Comparison of ENCODE assay signal across 15 cellular contexts in the genomic region with DNA sequence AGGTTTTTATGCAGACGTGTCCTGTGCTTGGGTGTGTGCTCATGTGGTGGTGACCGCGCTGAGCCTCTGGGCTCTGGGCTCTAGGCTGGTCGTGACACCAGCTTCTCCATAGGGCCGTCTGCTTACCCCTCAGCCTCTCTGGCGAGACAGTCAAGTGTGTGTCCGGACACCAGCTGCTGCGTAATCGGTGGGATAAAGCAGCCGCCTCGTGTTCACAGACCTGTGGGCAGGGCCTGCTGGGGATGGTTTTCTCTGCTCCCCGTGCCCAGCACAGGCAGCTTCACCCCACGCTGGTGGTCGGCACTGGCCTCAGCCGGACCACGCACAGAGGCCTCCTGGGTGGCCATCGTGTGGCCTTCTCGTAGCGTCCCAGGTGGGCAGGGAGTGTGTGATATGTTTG. TPM values are rescaled to one million over a fixed set of nuclear protein-coding genes. Genes with fewer than 3 reads are reported as not detected.
A peak's percentile ranks its signal among the peaks of the same experiment; 100 is the strongest.
DNase-seq lines count a peak whose midpoint lies in the region; ATAC-seq and TF ChIP-seq lines count a peak whose summit lies in the region.
"Had no signal": no experiment of that assay in that cellular context is flagged by ENCODE, and none has a peak within 500 bp of the region (broad histone marks: within the 10 kb centered on the region; RNA-seq: fewer than 3 reads in every experiment).

No MANE protein-coding gene starts in this region.

- peak overlapping the region; percentile 24 for H2BK5ac ChIP-seq in neuronal stem cell (ENCODE audit: low read length)

- H3K27me3 Mint-ChIP-seq in CD8-positive, alpha-beta memory T cell: peaks cover 0 to 1% of the 10 kb centered on the region in 2 donors
- H3K27me3 Mint-ChIP-seq in activated naive CD8-positive, alpha-beta T cell treated with anti-CD3 and anti-CD28 coated beads for 36 hours: no peaks in the 10 kb centered on the region

- peaks cover 1% of the 10 kb centered on the region for H3K79me1 ChIP-seq in neuronal stem cell (ENCODE audit: low read depth, low read length)

- no CpG with 5 or more reads among the region's 19 CpGs for WGBS in neuronal stem cell (ENCODE audit: extremely low coverage in 2 of 2, insufficient read length in 2 of 2, insufficient replicate concordance in 1 of 2), 2 donors

- H3K23ac ChIP-seq in neuronal stem cell (ENCODE audit: low read depth, low read length, poor library complexity): peak overlapping the region; percentile 73

- H4K8ac ChIP-seq in neuronal stem cell (ENCODE audit: low read depth, low read length): no peak overlapping the region

- peak overlapping the region; percentile 38 for H3K14ac ChIP-seq in neuronal stem cell (ENCODE audit: low read length)

- H3K36me3 ChIP-seq in CD8-positive, alpha-beta memory T cell (ENCODE audit: insufficient read depth, low read length): peaks cover 4% of the 10 kb centered on the region
- H3K36me3 ChIP-seq in KOPT-K1 (ENCODE audit: insufficient read depth, low read length): peaks cover 53% of the 10 kb centered on the region; the same call in 1 of the 2 replicates
- H3K36me3 ChIP-seq in neuronal stem cell (replicated peaks in 1 of 2; ENCODE audit: control insufficient read depth in 2 of 2, insufficient read depth in 2 of 2, low read length in 2 of 2): peaks cover 36 to 78% of the 10 kb centered on the region in 2 donors
- H3K36me3 ChIP-seq in OCI-LY7 (ENCODE audit: insufficient read depth, low read length): peaks cover 51% of the 10 kb centered on the region

- H3K9ac ChIP-seq in neuronal stem cell (ENCODE audit: low read depth, low read length, poor library complexity): no peak overlapping the region

- no peak overlapping the region for H2BK120ac ChIP-seq in neuronal stem cell (ENCODE audit: low read depth, low read length)

- POLR2A ChIA-PET in CD8-positive, alpha-beta memory T cell (lab: Charles Lee): interaction anchor here (1.0 to 2.7 kb wide), 4 partner anchors 32 to 126 kb away, joined by 4 to 12 read pairs (median 6); a partner anchor contains a TSS
- POLR2A ChIA-PET in OCI-LY7 (lab: Charles Lee): no interaction called here

- no peaks in the 10 kb centered on the region for H3K9me2 ChIP-seq in OCI-LY7 (ENCODE audit: insufficient read depth, low read length)

- peak overlapping the region; percentile 93 to 100 (median 99) for H3K27ac Mint-ChIP-seq in CD8-positive, alpha-beta memory T cell
- peak overlapping the region; percentile 98 for H3K27ac Mint-ChIP-seq in activated naive CD8-positive, alpha-beta T cell treated with anti-CD3 and anti-CD28 coated beads for 36 hours

- peak overlapping the region; percentile 52 for H2AK5ac ChIP-seq in neuronal stem cell (ENCODE audit: low read depth, low read length)

- H3K27ac ChIP-seq in CD8-positive, alpha-beta memory T cell (ENCODE audit: low read depth, low read length): peak overlapping the region; percentile 95
- peak overlapping the region; percentile 97 for H3K27ac ChIP-seq in KOPT-K1 (ENCODE audit: low read depth, low read length, poor library complexity, severe bottlenecking)
- H3K27ac ChIP-seq in neuronal stem cell (replicated peaks; ENCODE audit: low read length): no peak overlapping the region
- H3K27ac ChIP-seq in OCI-LY7 (ENCODE audit: low read depth, low read length, poor library complexity, severe bottlenecking): no peak overlapping the region
- H3K27ac ChIP-seq: brain microvascular endothelial cell, right lobe of liver had no signal

- no peak overlapping the region for H3K4me2 ChIP-seq in neuronal stem cell (ENCODE audit: insufficient read depth, low read length, poor library complexity, severe bottlenecking)
- no peak overlapping the region for H3K4me2 ChIP-seq in OCI-LY7 (ENCODE audit: low read length)

- no peaks in the 10 kb centered on the region for H3K79me2 ChIP-seq in OCI-LY7 (ENCODE audit: insufficient read depth, low read depth, low read length)

- peak overlapping the region; percentile 64 for H3K4me3 ChIP-seq in CD8-positive, alpha-beta memory T cell (ENCODE audit: low read length)
- H3K4me3 ChIP-seq in neuronal stem cell (ENCODE audit: low read length in 2 of 2) (no peak overlapping the region), OCI-LY7 (ENCODE audit: low read depth, low read length, poor library complexity, severe bottlenecking) (no peak overlapping the region)
- H3K4me3 ChIP-seq: right lobe of liver had no signal

- peaks cover 37% of the 10 kb centered on the region for H3K4me1 ChIP-seq in CD8-positive, alpha-beta memory T cell (ENCODE audit: insufficient read depth, low read length)
- H3K4me1 ChIP-seq in neuronal stem cell (ENCODE audit: control insufficient read depth in 2 of 2, insufficient read depth in 1 of 2, low read depth in 1 of 2, low read length in 2 of 2) (peaks cover 2 to 3% of the 10 kb centered on the region in 2 donors), OCI-LY7 (ENCODE audit: insufficient read depth, low read length, poor library complexity, severe bottlenecking) (peaks cover 5% of the 10 kb centered on the region)
- H3K4me1 ChIP-seq: right lobe of liver had no signal

- H4K91ac ChIP-seq in neuronal stem cell (ENCODE audit: low read depth, low read length, poor library complexity): no peak overlapping the region

- H3K36me3 Mint-ChIP-seq in CD8-positive, alpha-beta memory T cell: peaks cover 2 to 45% (median 4%) of the 10 kb centered on the region in 3 donors
- peaks cover 15% of the 10 kb centered on the region for H3K36me3 Mint-ChIP-seq in activated naive CD8-positive, alpha-beta T cell treated with anti-CD3 and anti-CD28 coated beads for 36 hours

- peak in 3 of 5 donors; percentile 13 to 59 (median 17) for DNase-seq in CD8-positive, alpha-beta memory T cell
- no peak for DNase-seq in activated naive CD8-positive, alpha-beta T cell treated with anti-CD3 and anti-CD28 coated beads for 36 hours
- no peak for DNase-seq in neuronal stem cell (ENCODE audit: low spot score)
- no peak for DNase-seq in stimulated activated CD4-positive, alpha-beta T cell treated with anti-CD3 and anti-CD28 coated beads, Interleukin-2, amount 100 ng/mL, for 24 hours
- no peak for DNase-seq in OCI-LY7 (ENCODE audit: low spot score)
- DNase-seq in nucleus accumbens (lab: John Stamatoyannopoulos, UW): no peak
- DNase-seq: brain microvascular endothelial cell, GDM1, kidney glomerular epithelial cell, NCI-H446 treated with DMSO at 0.1 percent for 48 hours, RPMI8226 had no signal

- no peaks in the 10 kb centered on the region for H3K9me3 ChIP-seq in CD8-positive, alpha-beta memory T cell (ENCODE audit: low read length)
- H3K9me3 ChIP-seq in KOPT-K1 (ENCODE audit: insufficient read depth, low read length, poor library complexity, severe bottlenecking) (no peaks in the 10 kb centered on the region), neuronal stem cell (replicated peaks in 1 of 2; ENCODE audit: control insufficient read depth in 2 of 2, insufficient read depth in 1 of 2, low read depth in 1 of 2, low read length in 2 of 2) (no peaks in the 10 kb centered on the region), OCI-LY7 (ENCODE audit: low read length) (no peaks in the 10 kb centered on the region)
- H3K9me3 ChIP-seq: right lobe of liver had no signal

- CTCF ChIA-PET in CD8-positive, alpha-beta memory T cell (lab: Charles Lee): interaction anchor here (0.7 to 2.9 kb wide), 4 partner anchors 9 to 199 kb away, joined by 3 to 10 read pairs (median 5); no protein-coding TSS in a partner anchor
- CTCF ChIA-PET in OCI-LY7 (lab: Charles Lee; ENCODE audit: unreplicated experiment): no interaction called here

- peak overlapping the region; percentile 19 for H3K18ac ChIP-seq in neuronal stem cell (ENCODE audit: low read length)

- no TSS peak for BruUV-seq in OCI-LY7 (replicated peaks; lab: Mats Ljungman, UMichigan)

- no peaks in the 10 kb centered on the region for H3K27me3 ChIP-seq in CD8-positive, alpha-beta memory T cell (ENCODE audit: insufficient read depth, low read length, poor library complexity, severe bottlenecking)
- H3K27me3 ChIP-seq in neuronal stem cell (ENCODE audit: control insufficient read depth in 3 of 3, insufficient read depth in 3 of 3, low read depth in 1 of 3, low read length in 3 of 3): no peaks in the 10 kb centered on the region
- H3K27me3 ChIP-seq: brain microvascular endothelial cell, right lobe of liver had no signal

- no peak overlapping the region for H3K4ac ChIP-seq in neuronal stem cell (ENCODE audit: low read length)

- ATAC-seq in HG03442 (IDR thresholded peaks at IDR 0.05; ENCODE audit: unreplicated experiment): no peak

- H3K4me1 Mint-ChIP-seq in CD8-positive, alpha-beta memory T cell: peaks cover 23 to 53% (median 30%) of the 10 kb centered on the region in 3 donors
- peaks cover 22% of the 10 kb centered on the region for H3K4me1 Mint-ChIP-seq in activated naive CD8-positive, alpha-beta T cell treated with anti-CD3 and anti-CD28 coated beads for 36 hours

- peak overlapping the region; percentile 65 to 91 (median 86) for H3K4me3 Mint-ChIP-seq in CD8-positive, alpha-beta memory T cell
- H3K4me3 Mint-ChIP-seq in activated naive CD8-positive, alpha-beta T cell treated with anti-CD3 and anti-CD28 coated beads for 36 hours: peak overlapping the region; percentile 77
- H3K4me3 Mint-ChIP-seq: CD14-positive monocyte had no signal

- H2AFZ ChIP-seq in neuronal stem cell (ENCODE audit: low read length) (no peak overlapping the region), OCI-LY7 (ENCODE audit: low read length) (no peak overlapping the region)

- peaks cover 0 to 2% (median 0%) of the 10 kb centered on the region in 5 donors for H3K9me3 Mint-ChIP-seq in CD8-positive, alpha-beta memory T cell
- H3K9me3 Mint-ChIP-seq in activated naive CD8-positive, alpha-beta T cell treated with anti-CD3 and anti-CD28 coated beads for 36 hours: no peaks in the 10 kb centered on the region
- H3K9me3 Mint-ChIP-seq: CD14-positive monocyte had no signal

- intact Hi-C loops in OCI-LY7 (cut with micrococcal nuclease; ENCODE audit: unreplicated experiment): no loop called here

- no peak overlapping the region for H2BK15ac ChIP-seq in neuronal stem cell (ENCODE audit: low read length)

- no peaks in the 10 kb centered on the region for H4K20me1 ChIP-seq in OCI-LY7 (ENCODE audit: insufficient read depth, low read length)

- TF ChIP-seq CTCF in OCI-LY7 (conservative IDR thresholded peaks at IDR 0.05; ENCODE audit: low read length): no peak

- no peak overlapping the region for H2BK12ac ChIP-seq in neuronal stem cell (ENCODE audit: low read length)

RNA-seq across cellular contexts. Expression of a gene that starts 33.6 kb away (rescaled TPM):
- 10 to 100 TPM; 29.7 to 29.9 TPM for total RNA-seq in CD8-positive, alpha-beta memory T cell
- polyA plus RNA-seq in CD8-positive, alpha-beta memory T cell: 32.6 TPM
- 10 to 100 TPM; 19.0 to 21.2 TPM for total RNA-seq in activated naive CD8-positive, alpha-beta T cell treated with anti-CD3 and anti-CD28 coated beads for 36 hours
- 24.0 TPM for polyA plus RNA-seq in neuronal stem cell (2013, experiment 1 of 2)
- 24.5 TPM for polyA plus RNA-seq in neuronal stem cell (2013, experiment 2 of 2)
- total RNA-seq in OCI-LY7 (2014; rRNA removed; shearing (Covaris generic)): 27.9 and 30.2 TPM in 2 replicates
- total RNA-seq in OCI-LY7 (2022): 44.7 and 52.5 TPM in 2 replicates

Comparison
In these comparisons a context has a peak if more than half of its experiments do, and no peak if none do; other contexts are left out.
1. DNase-seq: peak in CD8-positive, alpha-beta memory T cell (3 of 5); none in activated naive CD8-positive, alpha-beta T cell treated with anti-CD3 and anti-CD28 coated beads for 36 hours (single experiment), neuronal stem cell (single experiment), stimulated activated CD4-positive, alpha-beta T cell treated with anti-CD3 and anti-CD28 coated beads, Interleukin-2, amount 100 ng/mL, for 24 hours (0 of 2), OCI-LY7 (single experiment) and nucleus accumbens (0 of 56).
2. H3K27ac ChIP-seq: peak in CD8-positive, alpha-beta memory T cell (single experiment) and KOPT-K1 (single experiment); none in neuronal stem cell (single experiment) and OCI-LY7 (single experiment).